Comparison of ENCODE assay signal across 18 cellular contexts in genomic region chr2:88540346-88540745, GRCh38.
DNase-seq lines count a peak whose midpoint lies in the region.
"Had no signal": no experiment of that assay in that cellular context is flagged by ENCODE, and none has a peak within 500 bp of the region (broad histone marks: within the 10 kb centered on the region; RNA-seq: fewer than 3 reads in every experiment).

No MANE protein-coding gene starts in this region.

- DNase-seq in AG08395 (ENCODE audit: low spot score) (peak; percentile 72), HPDE6-E6E7 (ENCODE audit: extremely low spot score) (peak; percentile 69), astrocyte of the hippocampus (ENCODE audit: low read depth, low spot score) (peak; percentile 28), glomerular visceral epithelial cell (ENCODE audit: extremely low spot score) (peak; percentile 45), putamen (ENCODE audit: low spot score) (no peak), G401 (ENCODE audit: low spot score) (no peak), immature natural killer cell (no peak)
- no peak for DNase-seq in stimulated activated naive CD4-positive, alpha-beta T cell (lab: John Stamatoyannopoulos, UW)
- DNase-seq: activated CD4-positive, alpha-beta T cell treated with anti-CD3 and anti-CD28 coated beads for 36 hours; activated T-cell treated with anti-CD3 and anti-CD28 coated beads for 4 hours; AML-193; esophagus squamous epithelium; mesendoderm; NCI-H187 treated with DMSO at 0.1 percent for 48 hours; NCI-H774; stomach had no signal

- no peaks in the 10 kb centered on the region for H3K36me3 Mint-ChIP-seq in immature natural killer cell
- H3K36me3 Mint-ChIP-seq: neural progenitor cell had no signal

- H3K27me3 Mint-ChIP-seq in immature natural killer cell (ENCODE audit: low read depth in 3 of 3): peaks cover 4 to 14% (median 7%) of the 10 kb centered on the region in 3 donors

- no peak overlapping the region for H3K4me3 Mint-ChIP-seq in immature natural killer cell
- H3K4me3 Mint-ChIP-seq: activated CD4-positive, alpha-beta T cell treated with anti-CD3 and anti-CD28 coated beads for 36 hours; neural progenitor cell; T-helper 2 cell treated with Interferon-gamma antibody and Interleukin-4, amounts not matched to agents 5 μg/mL and 100 μg/mL, for 36 hours had no signal

- H3K27ac Mint-ChIP-seq in immature natural killer cell: no peak overlapping the region
- H3K27ac Mint-ChIP-seq: activated CD4-positive, alpha-beta T cell treated with anti-CD3 and anti-CD28 coated beads for 36 hours; neural progenitor cell; T-helper 2 cell treated with Interferon-gamma antibody and Interleukin-4, amounts not matched to agents 5 μg/mL and 100 μg/mL, for 36 hours had no signal

- H3K4me1 Mint-ChIP-seq in immature natural killer cell: no peaks in the 10 kb centered on the region
- H3K4me1 Mint-ChIP-seq: activated CD4-positive, alpha-beta T cell treated with anti-CD3 and anti-CD28 coated beads for 36 hours had no signal

- H3K9me3 Mint-ChIP-seq in immature natural killer cell: peaks cover 0 to 3% (median 0%) of the 10 kb centered on the region in 6 donors

- in situ Hi-C loops in G401 (cut with HindIII; ENCODE audit: low sequenced_read_pairs): no loop called here

Comparison
In these comparisons a context has a peak if more than half of its experiments do, and no peak if none do; other contexts are left out.
1. DNase-seq: peak in AG08395 (single experiment), HPDE6-E6E7 (single experiment), astrocyte of the hippocampus (single experiment) and glomerular visceral epithelial cell (single experiment); none in putamen (single experiment), G401 (single experiment), immature natural killer cell (0 of 3) and stimulated activated naive CD4-positive, alpha-beta T cell (0 of 6).